In genomic region chr5:13976867-13977479, GRCh38 we compare ENCODE assay signal across 9 cellular contexts. TPM values are rescaled to one million over a fixed set of nuclear protein-coding genes. Genes with fewer than 3 reads are reported as not detected.
DNase-seq lines count a peak whose midpoint lies in the region; ATAC-seq and TF ChIP-seq lines count a peak whose summit lies in the region.
"Had no signal": no experiment of that assay in that cellular context is flagged by ENCODE, and none has a peak within 500 bp of the region (broad histone marks: within the 10 kb centered on the region; RNA-seq: fewer than 3 reads in every experiment).

No MANE protein-coding gene starts in this region.

- no peaks in the 10 kb centered on the region for H3K9me3 Mint-ChIP-seq in activated T-cell treated with anti-CD3 and anti-CD28 coated beads, Interleukin-2, amount 50 U/mL, for 24 hours
- peaks cover 4% of the 10 kb centered on the region for H3K9me3 Mint-ChIP-seq in CD8-positive, alpha-beta T cell
- H3K9me3 Mint-ChIP-seq in CD4-positive, alpha-beta memory T cell: peaks cover 0 to 7% (median 4%) of the 10 kb centered on the region in 8 donors

- H3K4me1 ChIP-seq in IMR-90 (ENCODE audit: control insufficient read depth, insufficient read depth, low read length) (peaks cover 5% of the 10 kb centered on the region), RWPE2 (ENCODE audit: insufficient read depth, poor library complexity, severe bottlenecking) (no peaks in the 10 kb centered on the region)
- H3K4me1 ChIP-seq in CD8-positive, alpha-beta T cell (ENCODE audit: insufficient read depth, low read length): no peaks in the 10 kb centered on the region
- H3K4me1 ChIP-seq in CD4-positive, alpha-beta memory T cell (ENCODE audit: insufficient read depth, low read length): no peaks in the 10 kb centered on the region

- H3K4me2 ChIP-seq in IMR-90 (ENCODE audit: low read depth, low read length): no peak overlapping the region

- peak overlapping the region; percentile 42 for H3K4ac ChIP-seq in IMR-90 (ENCODE audit: low read depth, low read length)

- no peak overlapping the region for H3K27ac Mint-ChIP-seq in activated T-cell treated with anti-CD3 and anti-CD28 coated beads, Interleukin-2, amount 50 U/mL, for 24 hours
- no peak overlapping the region for H3K27ac Mint-ChIP-seq in CD8-positive, alpha-beta T cell
- H3K27ac Mint-ChIP-seq in CD4-positive, alpha-beta memory T cell: no peak overlapping the region

- TF ChIP-seq POLR2A in IMR-90 (IDR thresholded peaks at IDR 0.05; ENCODE audit: low read depth, low read length): no peak

- no peaks in the 10 kb centered on the region for H3K36me3 Mint-ChIP-seq in activated T-cell treated with anti-CD3 and anti-CD28 coated beads, Interleukin-2, amount 50 U/mL, for 24 hours (ENCODE audit: low read depth)
- no peaks in the 10 kb centered on the region for H3K36me3 Mint-ChIP-seq in CD8-positive, alpha-beta T cell
- H3K36me3 Mint-ChIP-seq in CD4-positive, alpha-beta memory T cell: no peaks in the 10 kb centered on the region

- no peak overlapping the region for H3K27ac ChIP-seq in IMR-90 (ENCODE audit: insufficient read depth, low read length)
- no peak overlapping the region for H3K27ac ChIP-seq in RWPE2 (ENCODE audit: poor library complexity, severe bottlenecking)
- no peak overlapping the region for H3K27ac ChIP-seq in CD8-positive, alpha-beta T cell (ENCODE audit: low read depth, low read length)
- H3K27ac ChIP-seq in CD4-positive, alpha-beta memory T cell (ENCODE audit: low read depth, low read length): no peak overlapping the region
- H3K27ac ChIP-seq: epithelial cell of prostate had no signal

- peak overlapping the region; percentile 39; the same call in 1 of the 3 replicates for H2BK15ac ChIP-seq in IMR-90 (ENCODE audit: low read depth, low read length)

- H3K56ac ChIP-seq in IMR-90 (ENCODE audit: extremely low read depth, insufficient read depth, low read length): no peak overlapping the region

- H3K27me3 ChIP-seq in IMR-90 (ENCODE audit: control insufficient read depth, insufficient read depth, low read length): no peaks in the 10 kb centered on the region
- H3K27me3 ChIP-seq in RWPE2 (ENCODE audit: insufficient read depth, poor library complexity, severe bottlenecking): no peaks in the 10 kb centered on the region
- H3K27me3 ChIP-seq in CD8-positive, alpha-beta T cell (ENCODE audit: insufficient read depth, low read length): no peaks in the 10 kb centered on the region
- no peaks in the 10 kb centered on the region for H3K27me3 ChIP-seq in CD4-positive, alpha-beta memory T cell (ENCODE audit: insufficient read depth, low read length)

- ATAC-seq in IMR-90 (ENCODE audit: low read depth): peak; percentile 86
- ATAC-seq in RWPE2 (ENCODE audit: low read depth): peak; percentile 93
- ATAC-seq in CD8-positive, alpha-beta T cell: no peak

- 88% methylated on average over 4 of the region's 8 CpGs; no CpG with 5 or more reads in 1 of the 2 experiments for WGBS in IMR-90 (ENCODE audit: extremely low coverage in 2 of 2, insufficient read length in 1 of 2), 2 experiments

- peak; percentile 37 for DNase-seq in COLO829 (ENCODE audit: low spot score)
- DNase-seq in IMR-90: peak; percentile 70
- DNase-seq in RWPE2 (ENCODE audit: low spot score): no peak
- DNase-seq in glomerular visceral epithelial cell (ENCODE audit: extremely low spot score): peak; percentile 72
- no peak for DNase-seq in activated T-cell treated with anti-CD3 and anti-CD28 coated beads, Interleukin-2, amount 50 U/mL, for 24 hours
- DNase-seq in CD8-positive, alpha-beta T cell: no peak
- no peak for DNase-seq in medulla oblongata (ENCODE audit: extremely low spot score)
- DNase-seq in CD4-positive, alpha-beta memory T cell: no peak

- H3K9ac ChIP-seq in IMR-90 (ENCODE audit: low read depth, low read length): no peak overlapping the region

- peaks cover 5% of the 10 kb centered on the region; the same call in 1 of the 2 replicates for H4K20me1 ChIP-seq in IMR-90 (ENCODE audit: insufficient read depth, low read length)

- TF ChIP-seq CTCF in IMR-90 (conservative IDR thresholded peaks at IDR 0.05; ENCODE audit: low read depth, low read length) (peak; percentile 63), RWPE2 (IDR thresholded peaks at IDR 0.05; ENCODE audit: poor library complexity, severe bottlenecking) (peak; percentile 93)
- no peak for TF ChIP-seq CTCF in CD8-positive, alpha-beta T cell (IDR thresholded peaks at IDR 0.05)

- peak overlapping the region; percentile 59; the same call in 1 of the 2 replicates for H3K23ac ChIP-seq in IMR-90 (ENCODE audit: low read depth, low read length)

- TF ChIP-seq RAD21 in IMR-90 (IDR thresholded peaks at IDR 0.05; ENCODE audit: low read length): peak; percentile 80

- H3K4me3 Mint-ChIP-seq in activated T-cell treated with anti-CD3 and anti-CD28 coated beads, Interleukin-2, amount 50 U/mL, for 24 hours: no peak overlapping the region
- H3K4me3 Mint-ChIP-seq in CD8-positive, alpha-beta T cell: no peak overlapping the region
- no peak overlapping the region for H3K4me3 Mint-ChIP-seq in CD4-positive, alpha-beta memory T cell

- H2AK9ac ChIP-seq in IMR-90 (replicated peaks; ENCODE audit: low read depth, low read length, poor library complexity): no peak overlapping the region

- H3K9me3 ChIP-seq in IMR-90 (ENCODE audit: control insufficient read depth, insufficient read depth, low read length) (no peaks in the 10 kb centered on the region), RWPE2 (ENCODE audit: severe bottlenecking) (no peaks in the 10 kb centered on the region)
- no peaks in the 10 kb centered on the region for H3K9me3 ChIP-seq in CD8-positive, alpha-beta T cell (ENCODE audit: low read length)
- no peaks in the 10 kb centered on the region for H3K9me3 ChIP-seq in CD4-positive, alpha-beta memory T cell (ENCODE audit: control insufficient read depth in 1 of 2, low read length in 2 of 2)

- H3K79me1 ChIP-seq in IMR-90 (ENCODE audit: low read depth in 1 of 2, low read length in 2 of 2): peaks cover 27 to 57% of the 10 kb centered on the region in 2 experiments

- BruUV-seq in IMR-90 (replicated peaks; lab: Mats Ljungman, UMichigan): no TSS peak

- H2BK5ac ChIP-seq in IMR-90 (ENCODE audit: low read depth, low read length, poor library complexity, severe bottlenecking): no peak overlapping the region

- H3K9me1 ChIP-seq in IMR-90 (ENCODE audit: insufficient read depth, low read length): peaks cover 12% of the 10 kb centered on the region; the same call in 1 of the 2 replicates

- H3K36me3 ChIP-seq in IMR-90 (ENCODE audit: control insufficient read depth, insufficient read depth, low read length) (peaks cover 9% of the 10 kb centered on the region; the same call in 1 of the 2 replicates), RWPE2 (ENCODE audit: low read depth) (no peaks in the 10 kb centered on the region)
- H3K36me3 ChIP-seq in CD8-positive, alpha-beta T cell (ENCODE audit: insufficient read depth, low read length): no peaks in the 10 kb centered on the region
- no peaks in the 10 kb centered on the region for H3K36me3 ChIP-seq in CD4-positive, alpha-beta memory T cell (ENCODE audit: insufficient read depth, low read length)

- intact Hi-C loops in IMR-90 (cut with micrococcal nuclease): loop anchor here (5.0 kb wide), 1 partner anchor 1035 kb away; no protein-coding TSS in a partner anchor
- intact Hi-C loops in CD8-positive, alpha-beta T cell (cut with DNase I, micrococcal nuclease): no loop called here
- intact Hi-C loops in CD4-positive, alpha-beta memory T cell (cut with micrococcal nuclease): no loop called here

- H3K4me3 ChIP-seq in IMR-90 (ENCODE audit: insufficient read depth, low read depth, low read length) (no peak overlapping the region), RWPE2 (ENCODE audit: severe bottlenecking) (no peak overlapping the region)
- no peak overlapping the region for H3K4me3 ChIP-seq in CD8-positive, alpha-beta T cell (ENCODE audit: low read depth, low read length)
- no peak overlapping the region for H3K4me3 ChIP-seq in CD4-positive, alpha-beta memory T cell (ENCODE audit: low read length in 2 of 2)

- H2AFZ ChIP-seq in IMR-90 (replicated peaks; ENCODE audit: low read length, poor library complexity): peak overlapping the region; percentile 36

- dilution Hi-C loops in IMR-90 (cut with HindIII; ENCODE audit: low sequenced_read_pairs, unreplicated experiment): no loop called here

- H3K18ac ChIP-seq in IMR-90 (ENCODE audit: low read depth, low read length): no peak overlapping the region

- POLR2A ChIA-PET in IMR-90 (lab: Charles Lee; ENCODE audit: unreplicated experiment): interaction anchor here (0.6 kb wide), 1 partner anchor 129 kb away, joined by 3 read pairs; no protein-coding TSS in a partner anchor
- POLR2A ChIA-PET in CD8-positive, alpha-beta T cell (lab: Charles Lee): no interaction called here
- POLR2A ChIA-PET in CD4-positive, alpha-beta memory T cell (lab: Charles Lee; ENCODE audit: partially characterized antibody): no interaction called here

- peak overlapping the region; percentile 6; the same call in 1 of the 2 replicates for H2BK20ac ChIP-seq in IMR-90 (ENCODE audit: low read depth, low read length)

- H2AK5ac ChIP-seq in IMR-90 (ENCODE audit: low read depth, low read length): peak overlapping the region; percentile 85

- H2BK120ac ChIP-seq in IMR-90 (ENCODE audit: low read depth, low read length): peak overlapping the region; percentile 57; the same call in 1 of the 2 replicates

- peak overlapping the region in 1 of 2 experiments; percentile 59; a peak in 2 of 4 replicates for H4K8ac ChIP-seq in IMR-90 (ENCODE audit: low read depth in 2 of 2, low read length in 2 of 2)

- H3K14ac ChIP-seq in IMR-90 (replicated peaks; ENCODE audit: low read depth, low read length): peak overlapping the region; percentile 57; the same call in 1 of the 2 replicates

- H3K27me3 Mint-ChIP-seq in activated T-cell treated with anti-CD3 and anti-CD28 coated beads, Interleukin-2, amount 50 U/mL, for 24 hours: no peaks in the 10 kb centered on the region
- H3K27me3 Mint-ChIP-seq in CD8-positive, alpha-beta T cell (ENCODE audit: low read depth): peaks cover 10% of the 10 kb centered on the region
- peaks cover 0 to 3% of the 10 kb centered on the region in 2 donors for H3K27me3 Mint-ChIP-seq in CD4-positive, alpha-beta memory T cell

- CTCF ChIA-PET in IMR-90 (lab: Yijun Ruan, JAX): interaction anchor here (1.1 kb wide), 1 partner anchor 293 kb away, joined by 3 read pairs; no protein-coding TSS in a partner anchor
- CTCF ChIA-PET in CD8-positive, alpha-beta T cell (lab: Charles Lee): no interaction called here
- CTCF ChIA-PET in CD4-positive, alpha-beta memory T cell (lab: Charles Lee; ENCODE audit: partially characterized antibody): no interaction called here

- peak overlapping the region; percentile 60 for H4K91ac ChIP-seq in IMR-90 (ENCODE audit: insufficient read depth, low read depth, low read length)

- no peaks in the 10 kb centered on the region for H3K4me1 Mint-ChIP-seq in activated T-cell treated with anti-CD3 and anti-CD28 coated beads, Interleukin-2, amount 50 U/mL, for 24 hours (ENCODE audit: low read depth)
- H3K4me1 Mint-ChIP-seq in CD8-positive, alpha-beta T cell (ENCODE audit: low read depth): no peaks in the 10 kb centered on the region
- H3K4me1 Mint-ChIP-seq in CD4-positive, alpha-beta memory T cell: no peaks in the 10 kb centered on the region

- no peak overlapping the region for H4K5ac ChIP-seq in IMR-90 (ENCODE audit: low read depth, low read length)

- in situ Hi-C loops in IMR-90 (cut with MboI; ENCODE audit: low sequenced_read_pairs): loop anchor here (25.0 kb wide), 1 partner anchor 685 kb away; the partner anchor contains the start of gene OTULIN

RNA-seq across cellular contexts. Expression of gene DNAH5, which starts 32.5 kb away (rescaled TPM):
- 4.3 and 4.7 TPM in 2 replicates for total RNA-seq in IMR-90 (2012; rRNA removed)
- 1.7 and 1.9 TPM in 2 replicates for polyA plus RNA-seq in IMR-90 (2012; rRNA removed)
- polyA plus RNA-seq in IMR-90 (2012; cell fraction: cytosol; rRNA removed): 0.37 and 0.56 TPM in 2 replicates
- 0.86 and 4.3 TPM in 2 replicates for polyA plus RNA-seq in IMR-90 (2012; cell fraction: nucleus; rRNA removed; ENCODE audit: low replicate concordance)
- not detected for total RNA-seq in CD8-positive, alpha-beta T cell
- total RNA-seq in CD4-positive, alpha-beta memory T cell: not detected
- not detected for polyA plus RNA-seq in CD4-positive, alpha-beta memory T cell

Comparison
In these comparisons a context has a peak if more than half of its experiments do, and no peak if none do; other contexts are left out.
1. DNase-seq: peak in COLO829 (single experiment), IMR-90 (single experiment) and glomerular visceral epithelial cell (single experiment); none in RWPE2 (single experiment), activated T-cell treated with anti-CD3 and anti-CD28 coated beads, Interleukin-2, amount 50 U/mL, for 24 hours (single experiment), CD8-positive, alpha-beta T cell (0 of 7), medulla oblongata (single experiment) and CD4-positive, alpha-beta memory T cell (0 of 5).